17 cellular contexts compared by ENCODE assay signal in the genomic region with DNA sequence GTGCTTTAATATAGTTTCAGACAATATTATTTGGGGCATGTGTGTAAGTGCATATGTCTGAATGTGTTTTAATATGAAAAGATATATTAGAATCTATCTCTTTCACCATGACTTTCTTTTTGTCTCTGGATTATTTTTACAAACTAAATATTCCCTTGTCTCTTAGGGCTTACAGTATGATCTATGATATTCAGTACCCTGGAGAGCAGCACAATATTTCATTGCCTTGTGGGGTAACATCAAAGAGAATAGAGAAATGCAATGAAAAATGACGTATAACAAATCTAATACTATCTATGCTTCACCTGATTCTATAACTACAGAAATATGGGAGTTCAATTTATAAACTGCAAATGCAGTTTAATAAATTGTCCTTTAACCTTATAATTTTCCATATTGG.
"Had no signal": no experiment of that assay in that cellular context is flagged by ENCODE, and none has a peak within 500 bp of the region (broad histone marks: within the 10 kb centered on the region; RNA-seq: fewer than 3 reads in every experiment).

No MANE protein-coding gene starts in this region.

- H3K9ac ChIP-seq: parathyroid adenoma had no signal

- H3K9me3 ChIP-seq: adrenal gland, heart right ventricle, lower lobe of right lung, tibial artery had no signal

- H3K79me2 ChIP-seq: parathyroid adenoma had no signal

- H3K36me3 ChIP-seq: adrenal gland, heart right ventricle, lower lobe of right lung, tibial artery had no signal

- H3K4me1 ChIP-seq: adrenal gland, heart right ventricle, lower lobe of right lung, parathyroid adenoma, tibial artery had no signal

- ATAC-seq: activated CD4-positive, alpha-beta T cell treated with anti-CD3 and anti-CD28 coated beads for 36 hours; activated T-cell treated with anti-CD3 and anti-CD28 coated beads, Interleukin-2, amount 50 U/mL, for 4 hours; heart right ventricle; left colon; lower lobe of right lung; right cardiac atrium had no signal

- H3K4me3 ChIP-seq: adrenal gland, heart right ventricle, lower lobe of right lung, tibial artery had no signal

- H3K27ac ChIP-seq: adrenal gland, heart right ventricle, lower lobe of right lung, parathyroid adenoma, tibial artery had no signal

- DNase-seq: activated B cell treated with CpG ODN at 0.5 μM for 24 hours; activated CD4-positive, alpha-beta T cell treated with anti-CD3 and anti-CD28 coated beads for 36 hours; activated CD4-positive, alpha-beta T cell treated with anti-CD3 and anti-CD28 coated beads, Interleukin-2, amount 50 U/mL, for 4 hours; activated CD8-positive, alpha-beta memory T cell treated with anti-CD3 and anti-CD28 coated beads, Interleukin-2, amount 50 U/mL, for 48 hours; activated naive CD4-positive, alpha-beta T cell; activated T-cell treated with anti-CD3 and anti-CD28 coated beads, Interleukin-2, amount 50 U/mL, for 4 hours; adrenal gland; cortex of kidney; heart right ventricle; left colon; lower lobe of right lung; naive B cell; nucleus accumbens; right cardiac atrium; stimulated activated CD4-positive, alpha-beta T cell treated with anti-CD3 and anti-CD28 coated beads, Interleukin-1b, Interleukin-23, amount 100 ng/mL, for 48 hours; tibial artery had no signal

- H3K27me3 ChIP-seq: adrenal gland, heart right ventricle, tibial artery had no signal
